ENCODE assay signal across 1 cellular context in genomic region chr10:102603946-102604345, GRCh38.
TF ChIP-seq lines count a peak whose summit lies in the region.

No MANE protein-coding gene starts in this region.

TF ChIP-seq in A549, 52 proteins besides CTCF, POLR2A, EP300 and RAD21 (continued from another document):
- TF ChIP-seq MAX (IDR thresholded peaks at IDR 0.05) (no peak), RARB (CRISPR knock-in tag; IDR thresholded peaks at IDR 0.05) (no peak), MAZ (IDR thresholded peaks at IDR 0.05; ENCODE audit: borderline replicate concordance, low read depth, low read length) (no peak), SREBF2 (IDR thresholded peaks at IDR 0.05) (no peak), MYC (IDR thresholded peaks at IDR 0.05; ENCODE audit: borderline replicate concordance, low read length) (no peak), MAFK (IDR thresholded peaks at IDR 0.05; ENCODE audit: partially characterized antibody) (no peak), NPAS2 (CRISPR knock-in tag; IDR thresholded peaks at IDR 0.05; ENCODE audit: borderline replicate concordance) (no peak), E2F6 (IDR thresholded peaks at IDR 0.05; ENCODE audit: borderline replicate concordance, low read depth) (no peak), FOSL2 (IDR thresholded peaks at IDR 0.05) (no peak), FOSL2 (CRISPR knock-in tag; IDR thresholded peaks at IDR 0.05) (no peak), PHF8 (IDR thresholded peaks at IDR 0.05; ENCODE audit: borderline replicate concordance, low read depth) (no peak), CBX2 (IDR thresholded peaks at IDR 0.05; ENCODE audit: borderline replicate concordance, low read depth) (no peak), ZC3H11A (IDR thresholded peaks at IDR 0.05) (no peak), ZSCAN20 (CRISPR knock-in tag; IDR thresholded peaks at IDR 0.05) (no peak), NR3C1 (IDR thresholded peaks at IDR 0.05) (no peak)
